18 cellular contexts compared by ENCODE assay signal in the genomic region with DNA sequence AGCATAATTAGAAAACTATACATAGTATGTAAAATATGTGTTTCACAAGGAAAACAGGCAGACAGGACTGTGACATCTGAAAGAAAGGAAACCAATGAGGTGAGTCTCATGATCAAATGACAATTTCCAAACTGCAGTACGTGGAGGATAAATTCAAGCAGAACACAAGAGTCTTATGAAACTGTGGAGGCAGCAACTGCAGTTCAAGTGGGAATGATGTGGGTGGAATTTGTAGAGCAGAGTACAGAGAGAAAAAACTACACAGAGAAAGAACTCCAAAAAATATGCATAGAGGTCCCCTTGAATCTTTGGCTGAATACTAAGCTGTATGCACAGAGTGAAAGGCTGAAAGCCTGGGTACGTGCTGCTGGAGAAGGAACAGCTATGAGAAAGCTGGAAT.
DNase-seq lines count a peak whose midpoint lies in the region; ATAC-seq lines count a peak whose summit lies in the region.
"Had no signal": no experiment of that assay in that cellular context is flagged by ENCODE, and none has a peak within 500 bp of the region (broad histone marks: within the 10 kb centered on the region; RNA-seq: fewer than 3 reads in every experiment).

No MANE protein-coding gene starts in this region.

- H3K4me1 Mint-ChIP-seq in T-helper 2 cell treated with Interferon-gamma antibody and Interleukin-4, amounts not matched to agents 5 μg/mL and 100 μg/mL, for 36 hours (ENCODE audit: low read depth) = peaks cover 5% of the 10 kb centered on the region
- H3K4me1 Mint-ChIP-seq: CD8-positive, alpha-beta memory T cell had no signal

- ATAC-seq in HG03095 (IDR thresholded peaks at IDR 0.05; ENCODE audit: unreplicated experiment) = no peak
- ATAC-seq: GM12878 had no signal

- DNase-seq in Ammon's horn (ENCODE audit: low spot score) (peak; percentile 29), head of caudate nucleus (peak in 22 of 42 donors; percentile 2 to 73 (median 45)), middle frontal gyrus (ENCODE audit: extremely low spot score, low spot score) (peak; percentile 12), SKM-1 (lab: John Stamatoyannopoulos, UW; ENCODE audit: unreplicated experiment) (no peak)
- no peak for DNase-seq in T-helper 2 cell treated with Interferon-gamma antibody and Interleukin-4, amounts not matched to agents 5 μg/mL and 100 μg/mL, for 36 hours (ENCODE audit: low spot score)
- DNase-seq: BE2C; CD4-positive, alpha-beta T cell; CD8-positive, alpha-beta memory T cell; DMS 273 treated with DMSO at 0.1 percent for 48 hours; DMS79; EL; GDM1; GM23248; H7; HCEC 1CT had no signal

- peaks cover 4% of the 10 kb centered on the region for H3K9me3 Mint-ChIP-seq in T-helper 2 cell treated with Interferon-gamma antibody and Interleukin-4, amounts not matched to agents 5 μg/mL and 100 μg/mL, for 36 hours
- H3K9me3 Mint-ChIP-seq: CD4-positive, alpha-beta T cell; CD8-positive, alpha-beta memory T cell had no signal

- peaks cover 27% of the 10 kb centered on the region for H3K27me3 Mint-ChIP-seq in T-helper 2 cell treated with Interferon-gamma antibody and Interleukin-4, amounts not matched to agents 5 μg/mL and 100 μg/mL, for 36 hours (ENCODE audit: low read depth)

- no peak overlapping the region for H3K27ac Mint-ChIP-seq in T-helper 2 cell treated with Interferon-gamma antibody and Interleukin-4, amounts not matched to agents 5 μg/mL and 100 μg/mL, for 36 hours
- H3K27ac Mint-ChIP-seq: CD14-positive monocyte; CD4-positive, alpha-beta T cell; CD8-positive, alpha-beta memory T cell had no signal

- no peak overlapping the region for H3K4me3 Mint-ChIP-seq in T-helper 2 cell treated with Interferon-gamma antibody and Interleukin-4, amounts not matched to agents 5 μg/mL and 100 μg/mL, for 36 hours
- H3K4me3 Mint-ChIP-seq: CD14-positive monocyte; CD4-positive, alpha-beta T cell; CD8-positive, alpha-beta memory T cell had no signal

- H3K36me3 Mint-ChIP-seq in T-helper 2 cell treated with Interferon-gamma antibody and Interleukin-4, amounts not matched to agents 5 μg/mL and 100 μg/mL, for 36 hours (ENCODE audit: low read depth) = no peaks in the 10 kb centered on the region

- intact Hi-C loops in head of caudate nucleus (cut with DNase I) = no loop called here

Comparison
In these comparisons a context has a peak if more than half of its experiments do, and no peak if none do; other contexts are left out.
1. DNase-seq: peak in Ammon's horn (single experiment), head of caudate nucleus (22 of 42) and middle frontal gyrus (single experiment); none in T-helper 2 cell treated with Interferon-gamma antibody and Interleukin-4, amounts not matched to agents 5 μg/mL and 100 μg/mL, for 36 hours (single experiment) and SKM-1 (single experiment).